In the genomic region with DNA sequence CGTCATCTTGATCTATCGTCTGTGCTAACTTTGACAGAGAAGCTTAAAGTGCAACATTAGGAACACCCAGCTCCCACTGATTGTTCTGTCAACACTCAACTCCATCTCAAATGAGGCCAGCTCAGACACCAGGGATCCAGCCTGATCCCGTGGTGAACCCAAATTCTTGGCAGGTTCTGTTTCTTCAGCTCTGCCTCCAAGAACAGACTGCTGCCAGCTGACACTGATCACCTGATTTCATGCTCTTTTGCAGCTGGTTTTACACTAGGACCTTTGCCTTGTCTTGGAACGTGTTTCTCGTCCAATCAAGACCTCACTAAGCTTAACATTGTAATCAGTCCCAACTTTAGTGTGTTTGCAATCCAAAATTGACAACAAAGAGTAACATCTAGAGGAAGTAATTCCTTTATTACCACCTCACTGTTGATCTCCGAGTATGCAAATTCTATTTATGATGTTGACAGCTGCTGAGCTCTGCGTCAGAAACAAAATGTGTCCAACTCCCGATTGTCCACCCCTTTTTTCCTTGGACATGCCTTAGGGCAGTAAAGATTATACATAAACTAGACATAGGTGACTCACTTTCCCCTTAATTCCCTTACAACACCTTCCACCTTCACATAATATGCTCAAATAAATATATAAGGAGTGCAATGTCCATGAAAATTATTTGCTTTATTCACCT, we compare ENCODE assay signal across 10 cellular contexts. TPM values are rescaled to one million over a fixed set of nuclear protein-coding genes. Genes with fewer than 3 reads are reported as not detected.
DNase-seq lines count a peak whose midpoint lies in the region; ATAC-seq and TF ChIP-seq lines count a peak whose summit lies in the region.
"Had no signal": no experiment of that assay in that cellular context is flagged by ENCODE, and none has a peak within 500 bp of the region (broad histone marks: within the 10 kb centered on the region; RNA-seq: fewer than 3 reads in every experiment).

No MANE protein-coding gene starts in this region.

- in situ Hi-C loops in transverse colon (cut with MboI; ENCODE audit: low pct_ligation_motif_present in 1 of 4, low pct_unique_long_range_greater_than_20kb in 1 of 4, low sequenced_read_pairs in 3 of 4), result no loop called here

- H3K9ac ChIP-seq in adipocyte (ENCODE audit: low read length), result no peak overlapping the region

- no peak overlapping the region for H3K4me3 Mint-ChIP-seq in Calu3 (ENCODE audit: low read depth, unreplicated experiment)

- DNase-seq in NCI-H510A treated with DMSO at 0.1 percent for 48 hours (lab: John Stamatoyannopoulos, UW) (peak; percentile 92), NCI-H510A (lab: John Stamatoyannopoulos, UW) (no peak), adipocyte (ENCODE audit: low read depth) (no peak), lower lobe of right lung (no peak), transverse colon (peak; percentile 54), WERI-Rb-1 (no peak), HCEC 1CT (no peak), Calu3 (no peak)

- H3K4me1 Mint-ChIP-seq in Calu3 (ENCODE audit: low read depth, unreplicated experiment), result peaks cover 22% of the 10 kb centered on the region

- intact Hi-C loops in lower lobe of right lung (cut with DNase I), result no loop called here
- intact Hi-C loops in transverse colon (cut with DNase I; ENCODE audit: low total_unique reads), result no loop called here
- intact Hi-C loops in Calu3 (cut with micrococcal nuclease; ENCODE audit: unreplicated experiment), result no loop called here

- H3K36me3 Mint-ChIP-seq in Calu3 (ENCODE audit: insufficient read depth, unreplicated experiment), result peaks cover 43% of the 10 kb centered on the region

- H3K9me3 Mint-ChIP-seq in Calu3 (ENCODE audit: low read depth, unreplicated experiment), result peaks cover 6% of the 10 kb centered on the region
- H3K9me3 Mint-ChIP-seq: IgD-negative memory B cell had no signal

- H3K36me3 ChIP-seq in adipocyte (ENCODE audit: control insufficient read depth, insufficient read depth, low read length, severe bottlenecking), result peaks cover 16% of the 10 kb centered on the region
- peaks cover 16% of the 10 kb centered on the region for H3K36me3 ChIP-seq in lower lobe of right lung
- H3K36me3 ChIP-seq in transverse colon, result peaks cover 0 to 5% (median 0%) of the 10 kb centered on the region in 4 donors
- peaks cover 19% of the 10 kb centered on the region for H3K36me3 ChIP-seq in WERI-Rb-1

- no peaks in the 10 kb centered on the region for H3K27me3 Mint-ChIP-seq in Calu3 (ENCODE audit: unreplicated experiment)

- H3K27ac ChIP-seq in lower lobe of right lung, result peak overlapping the region; percentile 91
- H3K27ac ChIP-seq in transverse colon, result peak overlapping the region; percentile 91 to 97 (median 94)
- H3K27ac ChIP-seq in WERI-Rb-1, result no peak overlapping the region

- CTCF ChIA-PET in Calu3 (lab: Charles Lee), result interaction anchor here (1.3 to 1.5 kb wide), 2 partner anchors 72 to 81 kb away, joined by 3 to 4 read pairs; no protein-coding TSS in a partner anchor

- BruUV-seq in Calu3 (replicated peaks; lab: Mats Ljungman, UMichigan), result no TSS peak

- H3K9me3 ChIP-seq in adipocyte (ENCODE audit: control insufficient read depth, low read length) (no peaks in the 10 kb centered on the region), lower lobe of right lung (no peaks in the 10 kb centered on the region), transverse colon (no peaks in the 10 kb centered on the region), WERI-Rb-1 (ENCODE audit: severe bottlenecking) (no peaks in the 10 kb centered on the region)

- TF ChIP-seq CTCF in lower lobe of right lung (IDR thresholded peaks at IDR 0.05), result no peak
- no peak for TF ChIP-seq CTCF in transverse colon (IDR thresholded peaks at IDR 0.05)
- no peak for TF ChIP-seq CTCF in WERI-Rb-1 (IDR thresholded peaks at IDR 0.05; ENCODE audit: low read depth, low read length)
- TF ChIP-seq CTCF in Calu3 (IDR thresholded peaks at IDR 0.05; ENCODE audit: unreplicated experiment), result no peak

- peaks cover 23% of the 10 kb centered on the region for H3K4me1 ChIP-seq in adipocyte (ENCODE audit: control insufficient read depth, insufficient read depth, low read length)
- H3K4me1 ChIP-seq in lower lobe of right lung, result peaks cover 6% of the 10 kb centered on the region
- H3K4me1 ChIP-seq in transverse colon, result peaks cover 0 to 27% (median 19%) of the 10 kb centered on the region in 4 donors

- no peak for TF ChIP-seq EP300 in transverse colon (IDR thresholded peaks at IDR 0.05; ENCODE audit: low read depth)

- H3K27ac Mint-ChIP-seq in Calu3 (ENCODE audit: unreplicated experiment), result no peak overlapping the region

- ATAC-seq in lower lobe of right lung, result peak in 1 of 2 donors; percentile 12

- 50 to 57% methylated on average over 6 to 8 of the region's 8 CpGs for WGBS in transverse colon (ENCODE audit: low coverage in 1 of 2), 2 donors

- H3K27me3 ChIP-seq in adipocyte (replicated peaks; ENCODE audit: control insufficient read depth, insufficient read depth, low read length), result no peaks in the 10 kb centered on the region
- no peaks in the 10 kb centered on the region for H3K27me3 ChIP-seq in lower lobe of right lung (ENCODE audit: low read depth)
- H3K27me3 ChIP-seq in transverse colon, result no peaks in the 10 kb centered on the region
- H3K27me3 ChIP-seq in WERI-Rb-1 (ENCODE audit: insufficient read depth, low read depth, severe bottlenecking), result no peaks in the 10 kb centered on the region
- H3K27me3 ChIP-seq: brain microvascular endothelial cell had no signal

- peak overlapping the region; percentile 73 for H3K4me3 ChIP-seq in adipocyte (ENCODE audit: low read length)
- peak overlapping the region; percentile 67 for H3K4me3 ChIP-seq in lower lobe of right lung
- H3K4me3 ChIP-seq in transverse colon, result peak overlapping the region in 1 of 4 donors; percentile 67
- H3K4me3 ChIP-seq in WERI-Rb-1 (ENCODE audit: low read depth, low read length), result no peak overlapping the region

- peak; percentile 39 for TF ChIP-seq POLR2A in transverse colon (IDR thresholded peaks at IDR 0.05)

RNA-seq across cellular contexts. Expression of gene HYI, which starts 1.6 kb away (rescaled TPM):
- total RNA-seq in lower lobe of right lung (67.7 TPM), transverse colon (100 to 1,000 TPM in 3 of 4 donors, 10 to 100 TPM in 1; 71.1 to 126 (median 119) TPM), Calu3 (2022) (44.4 and 67.4 TPM in 2 replicates)

Comparison
In these comparisons a context has a peak if more than half of its experiments do, and no peak if none do; other contexts are left out.
1. DNase-seq: peak in NCI-H510A treated with DMSO at 0.1 percent for 48 hours (single experiment) and transverse colon (single experiment); none in NCI-H510A (single experiment), adipocyte (single experiment), lower lobe of right lung (single experiment), WERI-Rb-1 (single experiment), HCEC 1CT (single experiment) and Calu3 (single experiment).